Comparison of ENCODE assay signal across 8 cellular contexts in the genomic region with DNA sequence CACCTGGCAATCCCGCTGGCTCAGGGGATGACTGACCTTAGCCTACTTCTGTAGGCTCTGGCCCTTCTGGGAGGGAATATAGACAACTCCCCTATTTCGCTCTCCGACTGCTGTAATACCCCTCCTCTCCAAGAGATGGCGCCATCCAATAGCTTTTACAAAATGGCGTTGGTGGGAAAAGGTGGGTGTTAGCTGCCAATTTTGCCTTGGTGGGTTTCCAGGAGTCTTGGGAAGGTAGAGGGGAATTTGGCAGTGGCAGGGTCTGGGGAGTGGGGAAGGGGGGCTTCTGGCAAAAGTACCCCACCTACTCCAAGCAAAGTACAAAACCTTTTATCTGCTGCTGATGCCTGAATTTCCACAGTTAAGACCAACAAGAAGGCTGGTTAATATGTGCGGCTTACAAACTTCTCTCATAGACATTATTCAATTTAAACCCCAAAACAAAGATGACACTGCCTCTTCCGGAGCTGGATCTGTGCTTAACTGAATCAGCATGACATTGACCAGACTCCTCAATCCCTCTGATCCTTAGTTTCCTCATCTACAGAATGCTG.
DNase-seq lines count a peak whose midpoint lies in the region; ATAC-seq, FAIRE-seq and TF ChIP-seq lines count a peak whose summit lies in the region.

No MANE protein-coding gene starts in this region.

- no peak overlapping the region for H3K9ac ChIP-seq in kidney (ENCODE audit: low read length in 2 of 2)

- no peak overlapping the region for H3K4me3 ChIP-seq in GM12864 (ENCODE audit: low read depth, low read length)
- no peak overlapping the region for H3K4me3 ChIP-seq in kidney (ENCODE audit: low read length in 2 of 2)

- no peaks in the 10 kb centered on the region for H3K36me3 ChIP-seq in kidney (ENCODE audit: control insufficient read depth in 1 of 2, insufficient read depth in 2 of 2, low read length in 2 of 2)

- H3K27ac ChIP-seq in kidney (ENCODE audit: low read depth in 2 of 2, low read length in 2 of 2), result no peak overlapping the region

- intact Hi-C loops in kidney (cut with DNase I), result loop anchor here (5.0 kb wide), 1 partner anchor 149 kb away; no protein-coding TSS in a partner anchor

- peak; percentile 79 for TF ChIP-seq CTCF in AG09319 (IDR thresholded peaks at IDR 0.05; ENCODE audit: low read depth, low read length)
- peak; percentile 89 for TF ChIP-seq CTCF in GM12864 (IDR thresholded peaks at IDR 0.05; ENCODE audit: low read depth, low read length, missing control alignments)
- TF ChIP-seq CTCF in kidney (IDR thresholded peaks at IDR 0.05; ENCODE audit: borderline replicate concordance, extremely low read depth, insufficient read depth), result peak; percentile 80

- no peak for DNase-seq in AG09319 (ENCODE audit: extremely low read depth, low read depth)
- DNase-seq in GM12864 (ENCODE audit: low read depth), result no peak
- peak; percentile 44 for DNase-seq in NCI-H460 (ENCODE audit: extremely low read depth, low read depth)
- peak; percentile 44 for DNase-seq in astrocyte of the hippocampus (ENCODE audit: low read depth, low spot score)
- DNase-seq in kidney, result peak; percentile 17
- peak; percentile 82 for DNase-seq in superior temporal gyrus (ENCODE audit: extremely low spot score)

- ATAC-seq in GM21737 (IDR thresholded peaks at IDR 0.05; ENCODE audit: unreplicated experiment), result no peak
- ATAC-seq in HG03571 (IDR thresholded peaks at IDR 0.05; ENCODE audit: unreplicated experiment), result no peak

- H3K9me3 ChIP-seq in kidney (ENCODE audit: control insufficient read depth in 1 of 2, low read length in 2 of 2), result no peaks in the 10 kb centered on the region

- FAIRE-seq in kidney (lab: Jason Lieb, UNC), result no peak

- H3K4me1 ChIP-seq in kidney (ENCODE audit: control insufficient read depth in 1 of 2, insufficient read depth in 1 of 2, low read depth in 1 of 2, low read length in 2 of 2), result no peaks in the 10 kb centered on the region

Comparison
In these comparisons a context has a peak if more than half of its experiments do, and no peak if none do; other contexts are left out.
1. DNase-seq: peak in NCI-H460 (single experiment), astrocyte of the hippocampus (single experiment), kidney (single experiment) and superior temporal gyrus (single experiment); none in AG09319 (single experiment) and GM12864 (single experiment).
2. Peak in every context shown above with its lines, with median percentiles within 50 percentile points of each other: CTCF ChIP-seq.